12 cellular contexts compared by ENCODE assay signal in the genomic region with DNA sequence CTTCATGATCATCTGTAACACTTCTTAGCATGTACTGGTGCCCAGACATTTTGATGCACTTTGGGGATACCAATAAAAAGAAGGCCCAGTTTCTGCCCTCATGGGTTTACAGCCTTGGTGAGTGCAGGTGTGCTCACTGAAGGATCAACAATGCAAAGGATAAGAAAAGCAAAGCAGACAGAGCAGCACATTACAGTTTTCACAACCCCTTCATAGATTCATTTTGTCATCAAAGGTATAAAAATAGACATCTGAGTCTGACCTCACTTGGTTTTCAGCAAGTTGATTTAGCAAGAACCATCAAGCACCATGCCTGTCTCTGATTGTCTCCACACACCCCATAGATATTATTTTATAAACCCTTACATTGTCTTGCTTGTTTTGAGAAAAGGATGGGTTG.
A peak's percentile ranks its signal among the peaks of the same experiment; 100 is the strongest.
DNase-seq lines count a peak whose midpoint lies in the region; ATAC-seq lines count a peak whose summit lies in the region.
"Had no signal": no experiment of that assay in that cellular context is flagged by ENCODE, and none has a peak within 500 bp of the region (broad histone marks: within the 10 kb centered on the region; RNA-seq: fewer than 3 reads in every experiment).

No MANE protein-coding gene starts in this region.

- H3K4me1 ChIP-seq in SJCRH30 = peaks cover 25% of the 10 kb centered on the region

- DNase-seq in NAMALWA (ENCODE audit: low spot score) (peak; percentile 91), SJCRH30 (no peak), DMS79 treated with DMSO at 0.1 percent for 48 hours (lab: John Stamatoyannopoulos, UW) (no peak), OCI-M1 (lab: John Stamatoyannopoulos, UW) (no peak)
- DNase-seq in natural killer cell treated with Interleukin-12 subunit alpha and Interleukin-12 subunit beta and Interleukin-15 and Interleukin-18, amount 100 ng/mL, for 72 hours (ENCODE audit: low spot score) = no peak
- DNase-seq: activated CD8-positive, alpha-beta T cell treated with anti-CD3 and anti-CD28 coated beads for 36 hours; adrenal gland; effector CD4-positive, alpha-beta T cell had no signal

- H3K36me3 Mint-ChIP-seq in natural killer cell treated with Interleukin-12 subunit alpha and Interleukin-12 subunit beta and Interleukin-15 and Interleukin-18, amount 100 ng/mL, for 72 hours = no peaks in the 10 kb centered on the region

- H3K27me3 ChIP-seq in SJCRH30 = no peaks in the 10 kb centered on the region
- H3K27me3 ChIP-seq: adrenal gland, SJSA1 had no signal

- no peak overlapping the region for H3K27ac ChIP-seq in SJCRH30
- H3K27ac ChIP-seq: adrenal gland, SJSA1 had no signal

- H3K27ac Mint-ChIP-seq in natural killer cell treated with Interleukin-12 subunit alpha and Interleukin-12 subunit beta and Interleukin-15 and Interleukin-18, amount 100 ng/mL, for 72 hours = no peak overlapping the region
- H3K27ac Mint-ChIP-seq: activated CD8-positive, alpha-beta T cell treated with anti-CD3 and anti-CD28 coated beads for 36 hours had no signal

- no peaks in the 10 kb centered on the region for H3K9me3 ChIP-seq in SJCRH30 (replicated peaks)
- H3K9me3 ChIP-seq: adrenal gland, SJSA1 had no signal

- H3K4me3 ChIP-seq in GM08714 (ENCODE audit: low read length) (peak overlapping the region; percentile 5; the same call in 1 of the 2 replicates), SJCRH30 (no peak overlapping the region)
- H3K4me3 ChIP-seq: adrenal gland, SJSA1 had no signal

- no peaks in the 10 kb centered on the region for H3K36me3 ChIP-seq in SJCRH30
- H3K36me3 ChIP-seq: adrenal gland, SJSA1 had no signal

- no peak overlapping the region for H3K4me3 Mint-ChIP-seq in natural killer cell treated with Interleukin-12 subunit alpha and Interleukin-12 subunit beta and Interleukin-15 and Interleukin-18, amount 100 ng/mL, for 72 hours
- H3K4me3 Mint-ChIP-seq: activated CD8-positive, alpha-beta T cell treated with anti-CD3 and anti-CD28 coated beads for 36 hours had no signal

- H3K9me3 Mint-ChIP-seq in natural killer cell treated with Interleukin-12 subunit alpha and Interleukin-12 subunit beta and Interleukin-15 and Interleukin-18, amount 100 ng/mL, for 72 hours = no peaks in the 10 kb centered on the region

- peak; percentile 45 for ATAC-seq in GM19351 (IDR thresholded peaks at IDR 0.05; ENCODE audit: unreplicated experiment)
- peak; percentile 41 for ATAC-seq in HG02884 (IDR thresholded peaks at IDR 0.05; ENCODE audit: unreplicated experiment)
- no peak for ATAC-seq in natural killer cell treated with Interleukin-12 subunit alpha and Interleukin-12 subunit beta and Interleukin-15 and Interleukin-18, amount 100 ng/mL, for 72 hours
- ATAC-seq: activated CD8-positive, alpha-beta T cell treated with anti-CD3 and anti-CD28 coated beads for 36 hours had no signal

- peaks cover 0 to 5% of the 10 kb centered on the region in 2 donors for H3K4me1 Mint-ChIP-seq in natural killer cell treated with Interleukin-12 subunit alpha and Interleukin-12 subunit beta and Interleukin-15 and Interleukin-18, amount 100 ng/mL, for 72 hours (ENCODE audit: low read depth in 2 of 2)

- peaks cover 0 to 3% of the 10 kb centered on the region in 2 donors for H3K27me3 Mint-ChIP-seq in natural killer cell treated with Interleukin-12 subunit alpha and Interleukin-12 subunit beta and Interleukin-15 and Interleukin-18, amount 100 ng/mL, for 72 hours
- H3K27me3 Mint-ChIP-seq: activated CD8-positive, alpha-beta T cell treated with anti-CD3 and anti-CD28 coated beads for 36 hours had no signal

Comparison
In these comparisons a context has a peak if more than half of its experiments do, and no peak if none do; other contexts are left out.
1. ATAC-seq: peak in GM19351 (single experiment) and HG02884 (single experiment); none in natural killer cell treated with Interleukin-12 subunit alpha and Interleukin-12 subunit beta and Interleukin-15 and Interleukin-18, amount 100 ng/mL, for 72 hours (0 of 2).